8 cellular contexts compared by ENCODE assay signal in the genomic region with DNA sequence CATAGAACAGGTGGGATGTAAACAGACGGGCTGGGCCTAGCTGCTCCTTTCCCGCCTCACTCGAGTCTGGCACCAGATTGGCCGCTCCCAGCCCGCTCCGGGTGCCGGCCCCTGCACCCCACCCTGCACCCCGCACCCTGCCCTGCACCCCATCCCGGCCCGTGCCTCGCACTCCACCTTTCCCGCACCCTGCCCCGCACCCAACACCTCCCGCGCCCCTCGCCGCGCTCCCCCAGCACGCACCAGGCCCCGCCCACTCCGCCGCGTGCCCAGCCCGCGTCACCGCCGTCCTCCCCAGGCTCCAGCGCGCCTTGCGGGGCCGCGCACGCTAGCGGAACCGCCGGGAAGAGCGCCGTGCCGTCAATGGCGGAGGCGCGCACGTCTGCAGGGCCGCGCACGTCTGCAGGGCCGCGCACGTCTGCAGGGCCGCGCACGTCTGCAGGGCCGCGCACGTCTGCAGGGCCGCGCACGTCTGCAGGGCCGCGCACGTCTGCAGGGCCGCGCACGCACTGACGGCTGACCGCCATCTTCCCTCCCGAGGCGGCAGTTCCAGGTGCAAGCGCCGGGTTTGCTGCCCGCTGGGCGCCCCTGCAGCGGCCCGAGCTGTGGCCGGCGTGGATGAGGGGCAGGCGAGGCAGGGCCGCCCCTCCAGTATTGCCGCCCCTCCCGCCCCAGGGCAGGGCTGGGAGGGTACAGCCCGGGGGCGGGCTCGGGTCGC. TPM values are rescaled to one million over a fixed set of nuclear protein-coding genes. Genes with fewer than 3 reads are reported as not detected.
A peak's percentile ranks its signal among the peaks of the same experiment; 100 is the strongest.
DNase-seq lines count a peak whose midpoint lies in the region; ATAC-seq and TF ChIP-seq lines count a peak whose summit lies in the region.

A gene (plus strand): TSS at position 503 of the 718 bp plus-strand sequence. CDS start 347 bp downstream, outside the sequence.

- H3K9me3 ChIP-seq in T-helper 17 cell (ENCODE audit: control insufficient read depth, low read length, poor library complexity, severe bottlenecking) (no peaks in the 10 kb centered on the region), psoas muscle (no peaks in the 10 kb centered on the region)

- TF ChIP-seq CTCF in psoas muscle (IDR thresholded peaks at IDR 0.05): no peak

- WGBS in psoas muscle, 3 donors: 0 to 2% (median 1%) methylated on average over 32 to 84 of the region's 84 CpGs
- WGBS in urinary bladder: 1% methylated on average over 84 of the region's 84 CpGs

- DNase-seq in NCI-H187 (lab: John Stamatoyannopoulos, UW) (peak; percentile 75 to 91), T-helper 17 cell (peak; percentile 88 to 93 (median 89)), amygdala (lab: John Stamatoyannopoulos, UW) (peak in 55 of 56 donors; percentile 11 to 90 (median 79)), left ventricle myocardium superior (peak; percentile 96), psoas muscle (peak; percentile 93 to 96)

- H3K4me3 Mint-ChIP-seq in T-helper 17 cell: peak within 1 kb of the TSS; percentile 88

- H3K27me3 Mint-ChIP-seq in T-helper 17 cell: no peaks in the 10 kb centered on the region

- H3K36me3 ChIP-seq in psoas muscle (ENCODE audit: insufficient read depth in 1 of 2, low read depth in 1 of 2) (peaks cover 0 to 4% of the 10 kb centered on the region in 2 donors), urinary bladder (ENCODE audit: insufficient read depth) (no peaks in the 10 kb centered on the region)

- intact Hi-C loops in left ventricle myocardium superior (cut with micrococcal nuclease): no loop called here
- intact Hi-C loops in psoas muscle (cut with DNase I): no loop called here

- ATAC-seq in GM18498 (IDR thresholded peaks at IDR 0.05; ENCODE audit: unreplicated experiment) (peak; percentile 85), HG02885 (IDR thresholded peaks at IDR 0.05; ENCODE audit: poor library complexity, unreplicated experiment) (peak; percentile 84), T-helper 17 cell (peak; percentile 86), left ventricle myocardium superior (peak; percentile 96), psoas muscle (peak; percentile 94 to 97 (median 96))

- H3K36me3 Mint-ChIP-seq in T-helper 17 cell (ENCODE audit: low read depth): peaks cover 3% of the 10 kb centered on the region

- H3K27ac ChIP-seq in psoas muscle: peak within 1 kb of the TSS; percentile 89
- H3K27ac ChIP-seq in urinary bladder (ENCODE audit: low read depth): peak within 1 kb of the TSS; percentile 85

- no peaks in the 10 kb centered on the region for H3K27me3 ChIP-seq in psoas muscle (ENCODE audit: insufficient read depth in 3 of 3, low read length in 2 of 3)

- peaks cover 29% of the 10 kb centered on the region for H3K4me1 Mint-ChIP-seq in T-helper 17 cell

- H3K4me3 ChIP-seq in psoas muscle: peak within 1 kb of the TSS; percentile 91
- H3K4me3 ChIP-seq in urinary bladder (ENCODE audit: low read depth, low read length): peak within 1 kb of the TSS; percentile 74

- peak within 1 kb of the TSS; percentile 95 for H3K27ac Mint-ChIP-seq in T-helper 17 cell

- peaks cover 31% of the 10 kb centered on the region for H3K4me1 ChIP-seq in psoas muscle
- no peaks in the 10 kb centered on the region for H3K4me1 ChIP-seq in urinary bladder (ENCODE audit: insufficient read depth)

RNA-seq across cellular contexts. Expression of the gene that starts here (rescaled TPM):
- total RNA-seq in T-helper 17 cell: 10 to 100 TPM; 48.0 to 51.7 TPM
- 52.1 TPM for total RNA-seq in left ventricle myocardium superior
- 10 to 100 TPM; 51.7 to 69.7 (median 60.5) TPM for total RNA-seq in psoas muscle
- 10 to 100 TPM; 31.9 to 94.2 (median 45.1) TPM for polyA plus RNA-seq in psoas muscle
- total RNA-seq in urinary bladder: 119 TPM
- polyA plus RNA-seq in urinary bladder: 41.2 TPM

Comparison
In these comparisons a context has a peak if more than half of its experiments do, and no peak if none do; other contexts are left out.
1. Peak in every context shown above with its lines: DNase-seq, ATAC-seq, H3K4me3 ChIP-seq and H3K27ac ChIP-seq.